Comparison of ENCODE assay signal across 1 cellular context in the genomic region with DNA sequence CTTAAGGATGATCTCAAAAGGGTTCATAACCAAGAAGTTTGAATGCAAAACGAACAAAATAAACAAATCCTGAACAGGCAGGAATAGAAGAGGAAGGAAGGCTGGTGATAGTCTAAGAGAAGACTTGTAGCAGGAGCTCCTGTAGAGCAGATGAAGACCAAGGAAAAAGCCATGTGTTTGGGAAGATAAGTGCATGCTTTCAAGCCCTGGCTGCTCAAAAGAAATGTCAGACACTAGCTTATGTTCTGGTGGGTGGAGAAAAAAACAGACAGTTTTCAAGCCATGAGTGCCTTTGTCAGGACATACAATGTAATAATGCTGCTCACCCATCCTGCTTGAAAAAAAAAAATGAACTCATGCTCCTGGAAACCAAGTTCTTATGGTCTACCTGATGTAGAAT.
TF ChIP-seq lines count a peak whose summit lies in the region.

No MANE protein-coding gene starts in this region.

TF ChIP-seq in GM12878, 131 proteins besides CTCF, POLR2A, EP300 and RAD21:
- TF ChIP-seq HDAC2 (IDR thresholded peaks at IDR 0.05) (no peak), POU2F2 (IDR thresholded peaks at IDR 0.05; ENCODE audit: borderline replicate concordance, low read depth, low read length) (no peak)
- TF ChIP-seq, protein P1, sequence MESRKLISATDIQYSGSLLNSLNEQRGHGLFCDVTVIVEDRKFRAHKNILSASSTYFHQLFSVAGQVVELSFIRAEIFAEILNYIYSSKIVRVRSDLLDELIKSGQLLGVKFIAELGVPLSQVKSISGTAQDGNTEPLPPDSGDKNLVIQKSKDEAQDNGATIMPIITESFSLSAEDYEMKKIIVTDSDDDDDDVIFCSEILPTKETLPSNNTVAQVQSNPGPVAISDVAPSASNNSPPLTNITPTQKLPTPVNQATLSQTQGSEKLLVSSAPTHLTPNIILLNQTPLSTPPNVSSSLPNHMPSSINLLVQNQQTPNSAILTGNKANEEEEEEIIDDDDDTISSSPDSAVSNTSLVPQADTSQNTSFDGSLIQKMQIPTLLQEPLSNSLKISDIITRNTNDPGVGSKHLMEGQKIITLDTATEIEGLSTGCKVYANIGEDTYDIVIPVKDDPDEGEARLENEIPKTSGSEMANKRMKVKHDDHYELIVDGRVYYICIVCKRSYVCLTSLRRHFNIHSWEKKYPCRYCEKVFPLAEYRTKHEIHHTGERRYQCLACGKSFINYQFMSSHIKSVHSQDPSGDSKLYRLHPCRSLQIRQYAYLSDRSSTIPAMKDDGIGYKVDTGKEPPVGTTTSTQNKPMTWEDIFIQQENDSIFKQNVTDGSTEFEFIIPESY (IDR thresholded peaks at IDR 0.05) = no peak
- TF ChIP-seq, protein P2, sequence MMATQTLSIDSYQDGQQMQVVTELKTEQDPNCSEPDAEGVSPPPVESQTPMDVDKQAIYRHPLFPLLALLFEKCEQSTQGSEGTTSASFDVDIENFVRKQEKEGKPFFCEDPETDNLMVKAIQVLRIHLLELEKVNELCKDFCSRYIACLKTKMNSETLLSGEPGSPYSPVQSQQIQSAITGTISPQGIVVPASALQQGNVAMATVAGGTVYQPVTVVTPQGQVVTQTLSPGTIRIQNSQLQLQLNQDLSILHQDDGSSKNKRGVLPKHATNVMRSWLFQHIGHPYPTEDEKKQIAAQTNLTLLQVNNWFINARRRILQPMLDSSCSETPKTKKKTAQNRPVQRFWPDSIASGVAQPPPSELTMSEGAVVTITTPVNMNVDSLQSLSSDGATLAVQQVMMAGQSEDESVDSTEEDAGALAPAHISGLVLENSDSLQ (IDR thresholded peaks at IDR 0.05) = no peak
TF ChIP-seq in GM12878: peak in this region for 0.
